ENCODE assay signal across 9 cellular contexts in genomic region chr11:123122341-123122740, GRCh38.
DNase-seq lines count a peak whose midpoint lies in the region; ATAC-seq, FAIRE-seq and TF ChIP-seq lines count a peak whose summit lies in the region.
"Had no signal": no experiment of that assay in that cellular context is flagged by ENCODE, and none has a peak within 500 bp of the region (broad histone marks: within the 10 kb centered on the region; RNA-seq: fewer than 3 reads in every experiment).

No MANE protein-coding gene starts in this region.

- H2BK15ac ChIP-seq in H1 (ENCODE audit: low read length) = no peak overlapping the region

- no peak overlapping the region for H4K8ac ChIP-seq in H1 (ENCODE audit: extremely low read depth, insufficient read depth, low read length)

- H3K56ac ChIP-seq in H1 (replicated peaks; ENCODE audit: insufficient read length, low read depth, low read length) = no peak overlapping the region

- H3K4ac ChIP-seq in H1 (replicated peaks; ENCODE audit: insufficient read length, low read depth, low read length) = no peak overlapping the region

- H3K79me2 ChIP-seq in H1 (ENCODE audit: control insufficient read depth in 1 of 2, insufficient read depth in 2 of 2, low read length in 2 of 2) = no peaks in the 10 kb centered on the region

- DNase-seq in RPMI8226 (peak; percentile 45), H1 (ENCODE audit: low read depth in 1 of 2, low spot score in 2 of 2) (no peak), mucosa of descending colon (no peak), uterus (peak; percentile 63 to 69), epidermal melanocyte (ENCODE audit: insufficient read length, low spot score) (no peak), NCI-H2081 (lab: John Stamatoyannopoulos, UW) (no peak), DMS53 treated with DMSO at 0.1 percent for 48 hours (lab: John Stamatoyannopoulos, UW; ENCODE audit: unreplicated experiment) (no peak)
- DNase-seq: activated T-cell treated with anti-CD3 and anti-CD28 coated beads, Interleukin-2, amount 50 U/mL, for 48 hours; NCI-H1930 had no signal

- no peak overlapping the region for H4K91ac ChIP-seq in H1 (replicated peaks; ENCODE audit: insufficient read length, low read length)

- H3K27me3 ChIP-seq in H1 (replicated peaks in 1 of 4; ENCODE audit: control insufficient read depth in 3 of 4, extremely low read depth in 1 of 4, insufficient read depth in 3 of 4, low read length in 3 of 4) (no peaks in the 10 kb centered on the region), uterus (no peaks in the 10 kb centered on the region)

- CTCF ChIA-PET in H1 (lab: Charles Lee; ENCODE audit: partially characterized antibody) = interaction anchor here (0.5 to 3.0 kb wide), 5 partner anchors 11 to 125 kb away, joined by 3 to 19 read pairs (median 4); no protein-coding TSS in a partner anchor

- H3K4me2 ChIP-seq in H1 (ENCODE audit: insufficient read depth in 1 of 2, low read depth in 2 of 2, low read length in 2 of 2) = no peak overlapping the region

- no peak overlapping the region for H3K9ac ChIP-seq in H1 (replicated peaks in 1 of 4; ENCODE audit: extremely low read depth in 1 of 4, low read depth in 3 of 4, low read length in 3 of 4)

- H2BK12ac ChIP-seq in H1 (ENCODE audit: low read depth, low read length) = no peak overlapping the region

- no peak overlapping the region for H2AFZ ChIP-seq in H1 (ENCODE audit: low read length)

- H3K79me1 ChIP-seq in H1 (ENCODE audit: low read depth, low read length) = no peaks in the 10 kb centered on the region

- 93% methylated on average over 8 of the region's 8 CpGs; no CpG with 5 or more reads in 1 of the 2 experiments for whole genome bisulfite sequencing in H1 (ENCODE audit: extremely low coverage in 1 of 2, insufficient coverage in 1 of 2, insufficient read length in 1 of 2, insufficient replicate concordance in 2 of 2, low coverage in 1 of 2, low lambda C conversion rate in 2 of 2, missing lambda C conversion rate in 1 of 2), 2 experiments

- TF ChIP-seq POLR2A in H1 (IDR thresholded peaks at IDR 0.05; ENCODE audit: control extremely low read depth in 1 of 2, low read depth in 2 of 2, low read length in 2 of 2) (no peak), uterus (IDR thresholded peaks at IDR 0.05) (no peak)

- no peak for FAIRE-seq in H1 (lab: Jason Lieb, UNC)

- no peak overlapping the region; the same call in 1 of the 2 replicates for H2AK5ac ChIP-seq in H1 (ENCODE audit: low read depth, low read length)

- H3K9me3 ChIP-seq in H1 (ENCODE audit: insufficient read depth in 2 of 2, low read depth in 1 of 2, low read length in 1 of 2) (no peaks in the 10 kb centered on the region), mucosa of descending colon (no peaks in the 10 kb centered on the region), uterus (no peaks in the 10 kb centered on the region)

- no peak overlapping the region for H3K14ac ChIP-seq in H1 (ENCODE audit: insufficient read length)

- no peak overlapping the region for H2BK20ac ChIP-seq in H1 (ENCODE audit: low read length)

- H4K5ac ChIP-seq in H1 (ENCODE audit: insufficient read length, low read depth, low read length) = no peak overlapping the region

- peak; percentile 43 for ATAC-seq in mucosa of descending colon

- H2BK120ac ChIP-seq in H1 (replicated peaks; ENCODE audit: low read depth, low read length) = no peak overlapping the region

- H3K23me2 ChIP-seq in H1 (ENCODE audit: low read depth, low read length) = no peaks in the 10 kb centered on the region

- H3K36me3 ChIP-seq in H1 (ENCODE audit: control insufficient read depth in 2 of 4, insufficient read depth in 4 of 4, low read length in 3 of 4) = no peaks in the 10 kb centered on the region
- no peaks in the 10 kb centered on the region for H3K36me3 ChIP-seq in mucosa of descending colon (ENCODE audit: low read depth)
- no peaks in the 10 kb centered on the region for H3K36me3 ChIP-seq in uterus

- no peaks in the 10 kb centered on the region; a peak in 1 of 7 replicates for H3K4me1 ChIP-seq in H1 (replicated peaks in 1 of 4; ENCODE audit: control insufficient read depth in 3 of 4, insufficient read depth in 4 of 4, low read length in 3 of 4)
- peaks cover 3% of the 10 kb centered on the region for H3K4me1 ChIP-seq in mucosa of descending colon (ENCODE audit: low read depth)
- H3K4me1 ChIP-seq in uterus = no peaks in the 10 kb centered on the region

- H3K27ac ChIP-seq in H1 (ENCODE audit: low read depth, low read length) (no peak overlapping the region), uterus (peak overlapping the region; percentile 20 to 66)

- H3K4me3 ChIP-seq in H1 (ENCODE audit: extremely low read depth in 1 of 4, insufficient read depth in 2 of 4, low read depth in 3 of 4, low read length in 4 of 4) (no peak overlapping the region), mucosa of descending colon (no peak overlapping the region), uterus (no peak overlapping the region)

- intact Hi-C loops in mucosa of descending colon (cut with DNase I, micrococcal nuclease) = no loop called here
- intact Hi-C loops in uterus (cut with DNase I; ENCODE audit: low total_unique reads) = no loop called here

- H3K18ac ChIP-seq in H1 (ENCODE audit: extremely low read depth, low read length) = no peak overlapping the region

- TF ChIP-seq CTCF in H1 (IDR thresholded peaks at IDR 0.05; ENCODE audit: control extremely low read depth in 1 of 3, insufficient read depth in 1 of 3, low read depth in 1 of 3, low read length in 3 of 3) = no peak
- no peak for TF ChIP-seq CTCF in mucosa of descending colon (IDR thresholded peaks at IDR 0.05)
- no peak for TF ChIP-seq CTCF in uterus (IDR thresholded peaks at IDR 0.05)

- TF ChIP-seq RAD21 in H1 (IDR thresholded peaks at IDR 0.05 in 1 of 2, conservative IDR thresholded peaks at IDR 0.05 in 1 of 2; ENCODE audit: low read depth in 2 of 2, low read length in 2 of 2) = no peak

- no peak for TF ChIP-seq EP300 in H1 (IDR thresholded peaks at IDR 0.05; ENCODE audit: borderline replicate concordance in 1 of 2, low read depth in 2 of 2, low read length in 2 of 2)

- H2BK5ac ChIP-seq in H1 (ENCODE audit: low read depth, low read length) = no peak overlapping the region

- no peak overlapping the region for H3K23ac ChIP-seq in H1 (ENCODE audit: insufficient read length)

- no peaks in the 10 kb centered on the region for H4K20me1 ChIP-seq in H1 (replicated peaks in 1 of 2; ENCODE audit: control insufficient read depth in 1 of 2, insufficient read depth in 2 of 2, low read length in 2 of 2)

- POLR2A ChIA-PET in H1 (lab: Charles Lee; ENCODE audit: partially characterized antibody) = interaction anchor here (1.1 kb wide), 1 partner anchor 15 kb away, joined by 3 read pairs; no protein-coding TSS in a partner anchor

TF ChIP-seq in H1, 55 proteins besides CTCF, POLR2A, EP300 and RAD21:
- peak; percentile 74 for TF ChIP-seq CEBPB (IDR thresholded peaks at IDR 0.05; ENCODE audit: low read depth, low read length)
- no peak for TF ChIP-seq CTBP2 (IDR thresholded peaks at IDR 0.05; ENCODE audit: borderline replicate concordance, insufficient read depth, insufficient read length, low read length)

Comparison
In these comparisons a context has a peak if more than half of its experiments do, and no peak if none do; other contexts are left out.
1. DNase-seq: peak in RPMI8226 (single experiment) and uterus (2 of 2); none in H1 (0 of 2), mucosa of descending colon (0 of 3), epidermal melanocyte (single experiment), NCI-H2081 (0 of 2) and DMS53 treated with DMSO at 0.1 percent for 48 hours (single experiment).